In genomic region chr16:74991268-74991592, GRCh38 we compare ENCODE assay signal across 11 cellular contexts.
"Had no signal": no experiment of that assay in that cellular context is flagged by ENCODE, and none has a peak within 500 bp of the region (broad histone marks: within the 10 kb centered on the region; RNA-seq: fewer than 3 reads in every experiment).

No MANE protein-coding gene starts in this region.

- H3K27me3 ChIP-seq: breast epithelium, esophagus muscularis mucosa, testis had no signal

- H3K4me1 ChIP-seq: breast epithelium, esophagus muscularis mucosa, lower lobe of right lung had no signal

- H3K9me3 ChIP-seq: breast epithelium, esophagus muscularis mucosa, lower lobe of right lung, testis had no signal

- H3K27ac ChIP-seq: lower lobe of right lung had no signal

- H3K36me3 ChIP-seq: breast epithelium, esophagus muscularis mucosa, lower lobe of right lung had no signal

- DNase-seq: activated CD4-positive, alpha-beta T cell treated with anti-CD3 and anti-CD28 coated beads, Interleukin-2, amount 50 U/mL, for 48 hours; activated CD4-positive, CD25-positive, alpha-beta regulatory T cell treated with anti-CD3 and anti-CD28 coated beads, Interleukin-2, amount 50 U/mL, for 72 hours; activated naive CD4-positive, alpha-beta T cell treated with Interleukin-2 at 50 U/mL for 16 hours; aorta; lower lobe of right lung; posterior cingulate gyrus; T-helper 1 cell; T1000 had no signal

- H3K4me3 ChIP-seq: breast epithelium, esophagus muscularis mucosa, lower lobe of right lung, testis had no signal
